ENCODE assay signal across 16 cellular contexts in genomic region chr1:115461526-115461925, GRCh38.
DNase-seq lines count a peak whose midpoint lies in the region; ATAC-seq and TF ChIP-seq lines count a peak whose summit lies in the region.
"Had no signal": no experiment of that assay in that cellular context is flagged by ENCODE, and none has a peak within 500 bp of the region (broad histone marks: within the 10 kb centered on the region; RNA-seq: fewer than 3 reads in every experiment).

No MANE protein-coding gene starts in this region.

- H3K4me1 Mint-ChIP-seq in endodermal cell = no peaks in the 10 kb centered on the region
- peaks cover 22% of the 10 kb centered on the region for H3K4me1 Mint-ChIP-seq in mesothelial cell of epicardium
- no peaks in the 10 kb centered on the region for H3K4me1 Mint-ChIP-seq in CD4-positive, alpha-beta T cell (ENCODE audit: low read depth)
- H3K4me1 Mint-ChIP-seq: CD4-positive, alpha-beta memory T cell had no signal

- no peak overlapping the region for H2AFZ ChIP-seq in Loucy (ENCODE audit: low read length)

- H3F3A ChIP-seq in Loucy (ENCODE audit: low read depth) = no peaks in the 10 kb centered on the region

- peak overlapping the region; percentile 62 for H3K4me2 ChIP-seq in Loucy (ENCODE audit: low read depth, low read length, poor library complexity, severe bottlenecking)

- H3K9me3 Mint-ChIP-seq in endodermal cell = no peaks in the 10 kb centered on the region
- no peaks in the 10 kb centered on the region for H3K9me3 Mint-ChIP-seq in mesothelial cell of epicardium
- no peaks in the 10 kb centered on the region for H3K9me3 Mint-ChIP-seq in CD4-positive, alpha-beta T cell
- H3K9me3 Mint-ChIP-seq: CD4-positive, alpha-beta memory T cell had no signal

- H3K79me2 ChIP-seq in Loucy (ENCODE audit: insufficient read depth, low read length) = no peaks in the 10 kb centered on the region

- H3K9me2 ChIP-seq in Loucy (replicated peaks; ENCODE audit: low read depth, low read length) = no peaks in the 10 kb centered on the region

- WGBS in endodermal cell (ENCODE audit: insufficient coverage in 1 of 2, insufficient read length in 1 of 2), 2 experiments = 72 to 80% methylated on average over 5 of the region's 5 CpGs
- WGBS in gastroesophageal sphincter (ENCODE audit: low coverage in 1 of 2), 2 donors = 92% methylated on average over 2 of the region's 5 CpGs; no CpG with 5 or more reads in 1 of the 2 donors

- TF ChIP-seq EP300 in gastroesophageal sphincter (IDR thresholded peaks at IDR 0.05) = no peak

- POLR2A ChIA-PET in CD4-positive, alpha-beta T cell (lab: Charles Lee) = no interaction called here

- peak overlapping the region; percentile 58 for H3K4me3 ChIP-seq in Loucy (ENCODE audit: low read length, poor library complexity, severe bottlenecking)
- no peak overlapping the region for H3K4me3 ChIP-seq in endodermal cell (ENCODE audit: low read length)
- no peak overlapping the region for H3K4me3 ChIP-seq in gastroesophageal sphincter
- H3K4me3 ChIP-seq: HAP-1, Peyer's patch had no signal

- H3K27ac Mint-ChIP-seq in endodermal cell (no peak overlapping the region), mesothelial cell of epicardium (no peak overlapping the region)
- no peak overlapping the region for H3K27ac Mint-ChIP-seq in CD4-positive, alpha-beta T cell
- H3K27ac Mint-ChIP-seq: CD4-positive, alpha-beta memory T cell had no signal

- H3K9ac ChIP-seq in Loucy (ENCODE audit: low read depth, low read length, poor library complexity, severe bottlenecking) = peak overlapping the region; percentile 55
- H3K9ac ChIP-seq in endodermal cell (ENCODE audit: extremely low read depth, low read length, poor library complexity, severe bottlenecking) = no peak overlapping the region

- H3K36me3 Mint-ChIP-seq in endodermal cell (ENCODE audit: low read depth) = no peaks in the 10 kb centered on the region
- H3K36me3 Mint-ChIP-seq in mesothelial cell of epicardium = no peaks in the 10 kb centered on the region
- H3K36me3 Mint-ChIP-seq in CD4-positive, alpha-beta T cell (ENCODE audit: low read depth) = no peaks in the 10 kb centered on the region
- H3K36me3 Mint-ChIP-seq: CD4-positive, alpha-beta memory T cell had no signal

- no peak for TF ChIP-seq POLR2A in gastroesophageal sphincter (IDR thresholded peaks at IDR 0.05)

- H4K20me1 ChIP-seq in Loucy (ENCODE audit: insufficient read depth, low read length, poor library complexity, severe bottlenecking) = no peaks in the 10 kb centered on the region

- ATAC-seq in gastroesophageal sphincter (no peak), omental fat pad (ENCODE audit: low FRiP score) (no peak)
- ATAC-seq in CD4-positive, alpha-beta T cell (ENCODE audit: poor library complexity) = no peak
- ATAC-seq: SK-N-SH treated with all-trans-retinoic acid at 6 μM for 48 hours had no signal

- H3K27ac ChIP-seq in endodermal cell (ENCODE audit: low read depth, low read length) (no peak overlapping the region), gastroesophageal sphincter (no peak overlapping the region)
- no peak overlapping the region for H3K27ac ChIP-seq in CD4-positive, alpha-beta T cell (ENCODE audit: low read depth, low read length)
- H3K27ac ChIP-seq: Peyer's patch had no signal

- peaks cover 47% of the 10 kb centered on the region for H3K4me1 ChIP-seq in Loucy (ENCODE audit: insufficient read depth, low read length, poor library complexity, severe bottlenecking)
- no peaks in the 10 kb centered on the region for H3K4me1 ChIP-seq in endodermal cell (ENCODE audit: control insufficient read depth, insufficient read depth, low read length)
- no peaks in the 10 kb centered on the region for H3K4me1 ChIP-seq in gastroesophageal sphincter
- H3K4me1 ChIP-seq: HAP-1, Peyer's patch had no signal

- CTCF ChIA-PET in CD4-positive, alpha-beta T cell (lab: Charles Lee) = no interaction called here

- H3K9me3 ChIP-seq in Loucy (ENCODE audit: insufficient read depth, low read depth, low read length) (no peaks in the 10 kb centered on the region), endodermal cell (ENCODE audit: control insufficient read depth, low read length) (no peaks in the 10 kb centered on the region), gastroesophageal sphincter (no peaks in the 10 kb centered on the region)
- no peaks in the 10 kb centered on the region for H3K9me3 ChIP-seq in CD4-positive, alpha-beta T cell (ENCODE audit: control insufficient read depth, low read length)
- H3K9me3 ChIP-seq: HAP-1, Peyer's patch had no signal

- no peak overlapping the region for H3K4me3 Mint-ChIP-seq in endodermal cell
- no peak overlapping the region for H3K4me3 Mint-ChIP-seq in mesothelial cell of epicardium
- H3K4me3 Mint-ChIP-seq in CD4-positive, alpha-beta T cell = no peak overlapping the region
- H3K4me3 Mint-ChIP-seq: CD4-positive, alpha-beta memory T cell had no signal

- intact Hi-C loops in CD4-positive, alpha-beta T cell (cut with DNase I, micrococcal nuclease) = no loop called here

- peaks cover 4% of the 10 kb centered on the region for H3K27me3 Mint-ChIP-seq in endodermal cell (ENCODE audit: insufficient read depth)
- no peaks in the 10 kb centered on the region for H3K27me3 Mint-ChIP-seq in mesothelial cell of epicardium (ENCODE audit: low read depth)
- no peaks in the 10 kb centered on the region for H3K27me3 Mint-ChIP-seq in CD4-positive, alpha-beta T cell

- H3K36me3 ChIP-seq in Loucy (ENCODE audit: insufficient read depth, low read length) = no peaks in the 10 kb centered on the region
- H3K36me3 ChIP-seq in endodermal cell (ENCODE audit: control insufficient read depth, insufficient read depth, low read length) = no peaks in the 10 kb centered on the region
- no peaks in the 10 kb centered on the region for H3K36me3 ChIP-seq in gastroesophageal sphincter
- H3K36me3 ChIP-seq: HAP-1, Peyer's patch had no signal

- H3K27me3 ChIP-seq in Loucy (ENCODE audit: insufficient read depth, low read length, poor library complexity, severe bottlenecking) = no peaks in the 10 kb centered on the region
- H3K27me3 ChIP-seq in endodermal cell (ENCODE audit: control insufficient read depth, insufficient read depth, low read length, poor library complexity, severe bottlenecking) = no peaks in the 10 kb centered on the region
- H3K27me3 ChIP-seq in gastroesophageal sphincter = peaks cover 5% of the 10 kb centered on the region
- H3K27me3 ChIP-seq in CD4-positive, alpha-beta T cell (ENCODE audit: control insufficient read depth, insufficient read depth, low read length) = no peaks in the 10 kb centered on the region
- H3K27me3 ChIP-seq: Peyer's patch had no signal

- DNase-seq in ELR (ENCODE audit: low read depth) = peak; percentile 35
- DNase-seq in endodermal cell = no peak
- no peak for DNase-seq in mesothelial cell of epicardium (ENCODE audit: low spot score in 2 of 2, unreplicated experiment in 2 of 2)
- no peak for DNase-seq in omental fat pad (ENCODE audit: low spot score)
- no peak for DNase-seq in CD4-positive, alpha-beta T cell
- no peak for DNase-seq in SW 1271 (lab: John Stamatoyannopoulos, UW)
- DNase-seq: ACHN; CD4-positive, alpha-beta memory T cell; NCI-H1694; NCI-H69; Peyer's patch; SHP77 had no signal

- peak; percentile 36; the same call in 1 of the 2 replicates for TF ChIP-seq CTCF in Loucy (conservative IDR thresholded peaks at IDR 0.05; ENCODE audit: low read length)
- TF ChIP-seq CTCF in endodermal cell (conservative IDR thresholded peaks at IDR 0.05) = peak; percentile 47
- peak; percentile 19 for TF ChIP-seq CTCF in mesothelial cell of epicardium (IDR thresholded peaks at IDR 0.05; ENCODE audit: unreplicated experiment)
- TF ChIP-seq CTCF in gastroesophageal sphincter (IDR thresholded peaks at IDR 0.05) = no peak
- no peak for TF ChIP-seq CTCF in omental fat pad (IDR thresholded peaks at IDR 0.05)
- no peak for TF ChIP-seq CTCF in CD4-positive, alpha-beta T cell (IDR thresholded peaks at IDR 0.05)

Comparison
In these comparisons a context has a peak if more than half of its experiments do, and no peak if none do; other contexts are left out.
1. CTCF ChIP-seq: peak in Loucy (single experiment), endodermal cell (single experiment) and mesothelial cell of epicardium (single experiment); none in gastroesophageal sphincter (0 of 4), omental fat pad (0 of 3) and CD4-positive, alpha-beta T cell (single experiment).